Comparison of ENCODE assay signal across 34 cellular contexts in the genomic region with DNA sequence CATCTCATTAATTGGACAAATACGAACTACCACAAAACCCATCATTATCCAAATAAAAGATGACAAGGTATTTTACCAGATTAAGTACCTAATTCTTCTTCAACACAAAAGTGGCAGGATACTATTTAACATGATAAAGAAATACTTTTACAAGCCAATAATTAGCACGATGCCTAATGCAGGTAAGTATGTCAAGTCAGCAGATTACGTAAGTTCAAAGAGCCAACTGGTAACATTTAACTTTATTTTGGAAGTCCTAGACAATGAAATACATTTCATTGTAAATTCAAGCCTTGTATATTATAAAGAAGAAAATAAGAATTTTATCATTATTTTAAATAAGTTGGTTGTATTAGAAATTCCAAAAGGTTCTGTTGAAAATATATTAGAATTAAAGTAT.
"Had no signal": no experiment of that assay in that cellular context is flagged by ENCODE, and none has a peak within 500 bp of the region (broad histone marks: within the 10 kb centered on the region; RNA-seq: fewer than 3 reads in every experiment).

No MANE protein-coding gene starts in this region.

- H3K27ac ChIP-seq: adrenal gland, body of pancreas, brain microvascular endothelial cell, breast epithelium, VCaP had no signal

- H3K4me3 ChIP-seq: adrenal gland, body of pancreas, breast epithelium had no signal

- H3K4me1 ChIP-seq: adrenal gland, body of pancreas, breast epithelium had no signal

- ATAC-seq: activated CD8-positive, alpha-beta T cell treated with anti-CD3 and anti-CD28 coated beads for 36 hours; activated naive CD4-positive, alpha-beta T cell treated with anti-CD3 and anti-CD28 coated beads, Interleukin-2, amount 50 U/mL, for 72 hours; activated T-cell treated with anti-CD3 and anti-CD28 coated beads, Interleukin-2, amount 50 U/mL, for 4 hours; activated T-cell treated with anti-CD3 and anti-CD28 coated beads, Interleukin-2, amount 50 U/mL, for 72 hours; activated T-helper 17 cell treated with anti-CD3 and anti-CD28 coated beads, Interleukin-2, amount 50 U/mL, for 72 hours; body of pancreas had no signal

- H3K9me3 ChIP-seq: adrenal gland, body of pancreas, breast epithelium had no signal

- H3K36me3 ChIP-seq: adrenal gland, brain microvascular endothelial cell, breast epithelium had no signal

- H3K27me3 ChIP-seq: adrenal gland, body of pancreas, brain microvascular endothelial cell, breast epithelium had no signal

- DNase-seq: activated B cell treated with CpG ODN at 0.5 μM for 24 hours; activated CD4-positive, alpha-beta memory T cell treated with anti-CD3 and anti-CD28 coated beads for 36 hours; activated CD4-positive, alpha-beta T cell treated with anti-CD3 and anti-CD28 coated beads for 4 hours; activated CD4-positive, alpha-beta T cell treated with anti-CD3 and anti-CD28 coated beads, Interleukin-2, amount 10 ng/mL, durations not matched to agents 24 days and 14 days; activated CD4-positive, alpha-beta T cell treated with anti-CD3 and anti-CD28 coated beads, Interleukin-2, amount 50 U/mL, for 1 hour; activated CD4-positive, alpha-beta T cell treated with anti-CD3 and anti-CD28 coated beads, Interleukin-2, amount 50 U/mL, for 4 hours; activated CD4-positive, CD25-positive, alpha-beta regulatory T cell treated with anti-CD3 and anti-CD28 coated beads, Interleukin-2, amount 50 U/mL, for 72 hours; activated CD8-positive, alpha-beta memory T cell treated with anti-CD3 and anti-CD28 coated beads, Interleukin-2, amount 50 U/mL, for 4 hours; activated CD8-positive, alpha-beta T cell treated with anti-CD3 and anti-CD28 coated beads for 36 hours; activated effector memory CD4-positive, alpha-beta T cell treated with anti-CD3 and anti-CD28 coated beads, Interleukin-2, amount 50 U/mL, for 16 hours; activated gamma-delta T cell treated with Interleukin-2 at 50 U/mL for 16 hours; activated naive CD4-positive, alpha-beta T cell; activated naive CD4-positive, alpha-beta T cell treated with anti-CD3 and anti-CD28 coated beads for 36 hours; activated naive CD4-positive, alpha-beta T cell treated with anti-CD3 and anti-CD28 coated beads, Interleukin-2, amount 50 U/mL, for 16 hours; activated naive CD8-positive, alpha-beta T cell treated with anti-CD3 and anti-CD28 coated beads for 36 hours; activated T-cell treated with anti-CD3 and anti-CD28 coated beads for 4 hours; activated T-cell treated with anti-CD3 and anti-CD28 coated beads, Interleukin-2, amount 50 U/mL, for 1 hour; activated T-cell treated with anti-CD3 and anti-CD28 coated beads, Interleukin-2, amount 50 U/mL, for 4 hours; activated T-cell treated with anti-CD3 and anti-CD28 coated beads, Interleukin-2, amount 50 U/mL, for 72 hours; adrenal gland; amniotic stem cell; aorta; body of pancreas; brain microvascular endothelial cell; central memory CD4-positive, alpha-beta T cell; T-helper 1 cell; T-helper 2 cell; T-helper 9 cell had no signal

- FAIRE-seq: astrocyte, TTC549 had no signal
